ENCODE assay signal across 9 cellular contexts in genomic region chr2:151707857-151708256, GRCh38.
"Had no signal": no experiment of that assay in that cellular context is flagged by ENCODE, and none has a peak within 500 bp of the region (broad histone marks: within the 10 kb centered on the region; RNA-seq: fewer than 3 reads in every experiment).

No MANE protein-coding gene starts in this region.

- H3K4me3 Mint-ChIP-seq: HFFc6, IgD-negative memory B cell had no signal

- H3K4me2 ChIP-seq: KMS-11 had no signal

- H3K4me3 ChIP-seq: HAP-1 had no signal

- ATAC-seq: HCT116, HepG2 had no signal

- H3K9ac ChIP-seq: KMS-11 had no signal

- H3K36me3 ChIP-seq: HAP-1 had no signal

- H3K9me3 ChIP-seq: HAP-1 had no signal

- H3K9me3 Mint-ChIP-seq: HFFc6, IgD-negative memory B cell had no signal

- H3K27ac ChIP-seq: HL-60, KMS-11 had no signal

- H3K27ac Mint-ChIP-seq: HFFc6, IgD-negative memory B cell had no signal

- DNase-seq: GOT3, HFFc6, KBM-7 had no signal

- H3K4me1 ChIP-seq: HAP-1 had no signal
